ENCODE assay signal across 8 cellular contexts in genomic region chr16:4315185-4316102, GRCh38. TPM values are rescaled to one million over a fixed set of nuclear protein-coding genes. Genes with fewer than 3 reads are reported as not detected.
DNase-seq lines count a peak whose midpoint lies in the region; ATAC-seq and TF ChIP-seq lines count a peak whose summit lies in the region.

GLIS2 (plus strand) TSS chr16:4316067; CDS start chr16:4332281, 16,214 bp downstream.

- H3K9me3 Mint-ChIP-seq in GM23338 = peaks cover 3% of the 10 kb centered on the region; the same call in 1 of the 3 replicates

- ATAC-seq in GM23338 (peak; percentile 24), HG03457 (IDR thresholded peaks at IDR 0.05; ENCODE audit: unreplicated experiment) (no peak)

- TF ChIP-seq CTCF in AG10803 (conservative IDR thresholded peaks at IDR 0.05; ENCODE audit: low read length) = no peak
- TF ChIP-seq CTCF in GM23338 (conservative IDR thresholded peaks at IDR 0.05; ENCODE audit: low read depth in 2 of 2) = no peak
- no peak for TF ChIP-seq CTCF in OCI-LY1 (IDR thresholded peaks at IDR 0.05; ENCODE audit: low read length)
- no peak for TF ChIP-seq CTCF in astrocyte of the spinal cord (IDR thresholded peaks at IDR 0.05; ENCODE audit: low read depth, low read length)

- peak within 1 kb of the TSS; percentile 84 for H3K4me3 ChIP-seq in AG10803 (ENCODE audit: low read length)
- H3K4me3 ChIP-seq in GM23338 = peak within 1 kb of the TSS; percentile 84
- H3K4me3 ChIP-seq in OCI-LY1 (ENCODE audit: low read depth, low read length, poor library complexity, severe bottlenecking) = peak within 1 kb of the TSS; percentile 53
- H3K4me3 ChIP-seq in astrocyte of the spinal cord (ENCODE audit: low read depth, low read length) = peak within 1 kb of the TSS; percentile 79

- H3K27ac Mint-ChIP-seq in GM23338 = no peak within 1 kb of the TSS

- DNase-seq in AG10803 (ENCODE audit: low read depth) (peak; percentile 83), GM23338 (ENCODE audit: low spot score) (peak; percentile 89), astrocyte of the spinal cord (ENCODE audit: low read depth, low spot score) (peak; percentile 84), hypothalamus (lab: John Stamatoyannopoulos, UW) (peak in 36 of 51 donors; percentile 14 to 84 (median 64)), retina (peak; percentile 78), NK-92 (lab: John Stamatoyannopoulos, UW; ENCODE audit: unreplicated experiment) (no peak)

- peaks cover 19% of the 10 kb centered on the region for H3F3A ChIP-seq in GM23338 (replicated peaks; ENCODE audit: low read depth)
- H3F3A ChIP-seq in OCI-LY1 (ENCODE audit: insufficient read depth, low read length) = no peaks in the 10 kb centered on the region

- no peaks in the 10 kb centered on the region; the same call in 2 of the 3 replicates for H3K36me3 Mint-ChIP-seq in GM23338 (ENCODE audit: low read depth)

- peaks cover 16% of the 10 kb centered on the region; the same call in 1 of the 2 replicates for H4K20me1 ChIP-seq in GM23338 (replicated peaks; ENCODE audit: insufficient read depth)
- H4K20me1 ChIP-seq in OCI-LY1 (ENCODE audit: insufficient read depth, low read length) = no peaks in the 10 kb centered on the region

- H3K9me2 ChIP-seq in GM23338 (ENCODE audit: insufficient read depth) (no peaks in the 10 kb centered on the region), OCI-LY1 (ENCODE audit: low read depth, low read length) (no peaks in the 10 kb centered on the region)

- no peaks in the 10 kb centered on the region for H3K9me3 ChIP-seq in OCI-LY1 (ENCODE audit: low read length)

- H3K4me2 ChIP-seq in GM23338 (peak within 1 kb of the TSS; percentile 96), OCI-LY1 (ENCODE audit: low read length) (peak within 1 kb of the TSS; percentile 65)

- H3K36me3 ChIP-seq in GM23338 (ENCODE audit: insufficient read depth) (no peaks in the 10 kb centered on the region), OCI-LY1 (ENCODE audit: insufficient read depth, low read length) (no peaks in the 10 kb centered on the region)

- H3K27me3 ChIP-seq in GM23338 (ENCODE audit: insufficient read depth) (peaks cover 19% of the 10 kb centered on the region), OCI-LY1 (ENCODE audit: insufficient read depth, low read length) (peaks cover 16% of the 10 kb centered on the region; the same call in 1 of the 2 replicates)

- H3K79me2 ChIP-seq in GM23338 (replicated peaks; ENCODE audit: insufficient read depth) (peaks cover 34% of the 10 kb centered on the region), OCI-LY1 (ENCODE audit: insufficient read depth, low read length) (no peaks in the 10 kb centered on the region)

- H3K9ac ChIP-seq in OCI-LY1 (ENCODE audit: low read length) = peak within 1 kb of the TSS; percentile 36; the same call in 1 of the 2 replicates

- H3K27ac ChIP-seq in GM23338 (ENCODE audit: low read depth) (peak within 1 kb of the TSS; percentile 79; the same call in 1 of the 2 replicates), OCI-LY1 (ENCODE audit: low read depth, low read length, poor library complexity, severe bottlenecking) (no peak within 1 kb of the TSS)

- H3K4me1 ChIP-seq in GM23338 (ENCODE audit: insufficient read depth) (peaks cover 32% of the 10 kb centered on the region), OCI-LY1 (ENCODE audit: insufficient read depth, low read length, severe bottlenecking) (peaks cover 13% of the 10 kb centered on the region)

- H3K27me3 Mint-ChIP-seq in GM23338 (ENCODE audit: insufficient read depth, low read depth, poor library complexity) = peaks cover 24% of the 10 kb centered on the region

- H2AFZ ChIP-seq in GM23338 = peak within 1 kb of the TSS; percentile 28
- no peak within 1 kb of the TSS for H2AFZ ChIP-seq in OCI-LY1 (ENCODE audit: low read length)

- peak within 1 kb of the TSS; percentile 85 for H3K4me3 Mint-ChIP-seq in GM23338

- in situ Hi-C loops in astrocyte of the spinal cord (cut with HindIII; ENCODE audit: low sequenced_read_pairs) = no loop called here

- H3K4me1 Mint-ChIP-seq in GM23338 = peaks cover 16% of the 10 kb centered on the region

TF ChIP-seq in GM23338, 12 proteins besides CTCF, POLR2A, EP300 and RAD21:
- TF ChIP-seq POLR2AphosphoS5 (IDR thresholded peaks at IDR 0.05; ENCODE audit: low read depth) (peak; percentile 40; the same call in 1 of the 2 replicates), CREB1 (CRISPR knock-in tag; IDR thresholded peaks at IDR 0.05; ENCODE audit: low read depth) (no peak), STAT1 (IDR thresholded peaks at IDR 0.05; ENCODE audit: unreplicated experiment) (no peak)
TF ChIP-seq in GM23338: peak in this region for 1.

RNA-seq across cellular contexts. Expression of gene GLIS2, which starts in this region (rescaled TPM):
- 9.0 and 10.2 TPM in 2 replicates for total RNA-seq in GM23338 (2014; rRNA removed; shearing (Covaris generic))
- polyA plus RNA-seq in GM23338 (2016; fragmentation: Nextera tagmentation; extraction: Ambion mirVana) = 8.2 and 8.8 TPM in 2 replicates
